2 cellular contexts compared by ENCODE assay signal in the genomic region with DNA sequence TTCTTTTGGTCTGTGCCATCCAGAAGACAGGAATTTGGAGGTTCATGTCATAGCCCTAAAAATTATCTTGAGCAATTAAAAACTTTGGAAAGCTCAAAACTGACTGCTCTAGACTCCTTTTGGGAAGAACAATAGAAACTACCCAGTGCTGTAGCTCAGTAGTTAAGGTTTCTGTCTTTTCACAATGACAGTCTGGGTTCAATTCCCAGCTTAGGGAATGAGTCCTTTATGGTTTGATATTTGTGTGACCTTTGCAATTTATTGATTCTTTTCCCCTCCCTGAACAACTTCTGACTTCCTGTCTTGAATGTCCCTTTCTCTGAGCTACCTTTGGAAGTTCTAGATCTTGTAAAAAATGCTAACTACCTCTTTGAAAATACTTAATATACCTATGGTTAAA.
TF ChIP-seq lines count a peak whose summit lies in the region.

No MANE protein-coding gene starts in this region.

TF ChIP-seq in H1, 55 proteins besides CTCF, POLR2A, EP300 and RAD21 (continued from another document):
- TF ChIP-seq CTBP2 (IDR thresholded peaks at IDR 0.05; ENCODE audit: borderline replicate concordance, insufficient read depth, insufficient read length, low read length) (no peak), TBP (IDR thresholded peaks at IDR 0.05; ENCODE audit: low read depth, low read length) (peak; percentile 86), KDM5A (IDR thresholded peaks at IDR 0.05; ENCODE audit: low read length) (no peak), TAF7 (optimal IDR thresholded peaks at IDR 0.05; ENCODE audit: borderline replicate concordance, low read depth, low read length) (no peak), KDM4A (IDR thresholded peaks at IDR 0.05; ENCODE audit: low read depth, low read length, severe bottlenecking) (no peak), JUND (IDR thresholded peaks at IDR 0.05; ENCODE audit: low read length) (no peak)

TF ChIP-seq in HepG2, 621 proteins besides CTCF, POLR2A, EP300 and RAD21:
- TF ChIP-seq, protein P1, sequence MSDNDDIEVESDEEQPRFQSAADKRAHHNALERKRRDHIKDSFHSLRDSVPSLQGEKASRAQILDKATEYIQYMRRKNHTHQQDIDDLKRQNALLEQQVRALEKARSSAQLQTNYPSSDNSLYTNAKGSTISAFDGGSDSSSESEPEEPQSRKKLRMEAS (IDR thresholded peaks at IDR 0.05), result no peak
- 0 out of 2 replicates have a peak, but pooled peaks have one; percentile 20 for TF ChIP-seq ONECUT2 (CRISPR knock-in tag; IDR thresholded peaks at IDR 0.05)
- TF ChIP-seq TMF1 (CRISPR knock-in tag; IDR thresholded peaks at IDR 0.05; ENCODE audit: low read depth), result no peak
- no peak for TF ChIP-seq ZNF264 (CRISPR knock-in tag; IDR thresholded peaks at IDR 0.05)
- TF ChIP-seq SMAD9 (CRISPR knock-in tag; IDR thresholded peaks at IDR 0.05), result no peak
